In the genomic region with DNA sequence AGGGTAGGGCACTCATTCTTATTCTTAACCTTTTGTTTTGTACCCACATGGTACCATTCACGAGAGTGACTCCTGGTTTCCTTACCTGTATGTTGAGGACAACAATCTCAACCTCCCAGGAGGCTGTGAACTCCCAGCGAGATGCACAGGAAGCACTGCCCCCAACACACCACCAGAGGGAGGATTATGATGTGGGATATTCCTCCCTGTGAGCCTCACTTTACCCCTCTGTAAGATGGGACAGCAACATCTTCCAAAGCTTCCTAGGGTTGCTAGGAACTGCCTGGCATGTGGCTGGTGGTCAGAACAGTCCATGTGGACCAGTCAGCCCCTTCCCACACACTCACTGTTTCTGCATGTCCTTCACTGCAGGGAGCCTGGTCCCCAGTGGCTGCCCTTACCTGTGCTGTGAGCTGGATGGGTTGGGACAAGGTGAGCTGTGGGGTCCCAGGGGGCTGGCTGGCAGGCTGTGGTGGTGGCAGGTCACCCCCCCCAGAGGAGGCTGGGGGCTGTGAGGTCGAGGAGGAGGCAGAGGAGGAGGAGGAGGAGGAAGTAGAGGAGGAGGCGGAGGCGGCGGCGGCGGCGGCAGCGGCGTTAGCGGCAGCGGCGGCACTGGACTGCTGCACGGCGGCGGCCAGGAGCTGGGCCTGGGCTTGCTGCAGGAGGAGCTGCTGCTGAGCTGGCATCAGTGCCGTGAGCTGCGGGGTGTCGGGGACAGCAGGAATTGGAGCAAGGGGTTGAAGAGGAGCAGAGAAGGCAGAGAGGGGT, we compare ENCODE assay signal across 19 cellular contexts. TPM values are rescaled to one million over a fixed set of nuclear protein-coding genes. Genes with fewer than 3 reads are reported as not detected.
DNase-seq lines count a peak whose midpoint lies in the region; ATAC-seq, FAIRE-seq and TF ChIP-seq lines count a peak whose summit lies in the region.
"Had no signal": no experiment of that assay in that cellular context is flagged by ENCODE, and none has a peak within 500 bp of the region (broad histone marks: within the 10 kb centered on the region; RNA-seq: fewer than 3 reads in every experiment).

No MANE protein-coding gene starts in this region.

- no peaks in the 10 kb centered on the region for H4K20me1 ChIP-seq in H1 (replicated peaks in 1 of 2; ENCODE audit: control insufficient read depth in 1 of 2, insufficient read depth in 2 of 2, low read length in 2 of 2)

- no peak overlapping the region for H3K27ac ChIP-seq in H1 (ENCODE audit: low read depth, low read length)
- H3K27ac ChIP-seq: lower lobe of right lung had no signal

- no peak overlapping the region for H2BK20ac ChIP-seq in H1 (ENCODE audit: low read length)

- no peak overlapping the region for H4K91ac ChIP-seq in H1 (replicated peaks; ENCODE audit: insufficient read length, low read length)

- no peak overlapping the region for H2BK12ac ChIP-seq in H1 (ENCODE audit: low read depth, low read length)

- no peaks in the 10 kb centered on the region for H3K9me3 Mint-ChIP-seq in activated naive CD4-positive, alpha-beta T cell treated with anti-CD3 and anti-CD28 coated beads, Interleukin-2, amount 50 U/mL, for 24 hours
- H3K9me3 Mint-ChIP-seq in type B pancreatic cell, result no peaks in the 10 kb centered on the region
- H3K9me3 Mint-ChIP-seq: activated T-cell treated with anti-CD3 and anti-CD28 coated beads, Interleukin-2, amount 50 U/mL, for 72 hours; neural crest cell; stimulated activated naive CD8-positive, alpha-beta T cell treated with anti-CD3 and anti-CD28 coated beads, Interleukin-15, amount 100 ng/mL, for 72 hours had no signal

- no peak overlapping the region for H4K5ac ChIP-seq in H1 (ENCODE audit: insufficient read length, low read depth, low read length)

- no peaks in the 10 kb centered on the region for H3K79me1 ChIP-seq in H1 (ENCODE audit: low read depth, low read length)

- no peak for FAIRE-seq in H1 (lab: Jason Lieb, UNC)
- FAIRE-seq: D721Med had no signal

- no peaks in the 10 kb centered on the region for H3K27me3 ChIP-seq in H1 (replicated peaks in 1 of 4; ENCODE audit: control insufficient read depth in 3 of 4, extremely low read depth in 1 of 4, insufficient read depth in 3 of 4, low read length in 3 of 4)

- no peak overlapping the region for H2AFZ ChIP-seq in H1 (ENCODE audit: low read length)

- POLR2A ChIA-PET in H1 (lab: Charles Lee; ENCODE audit: partially characterized antibody), result interaction anchor here (1.2 kb wide), 1 partner anchor 123 kb away, joined by 3 read pairs; no protein-coding TSS in a partner anchor

- no peak overlapping the region for H3K4ac ChIP-seq in H1 (replicated peaks; ENCODE audit: insufficient read length, low read depth, low read length)

- no peak for TF ChIP-seq POLR2A in H1 (IDR thresholded peaks at IDR 0.05; ENCODE audit: control extremely low read depth in 1 of 2, low read depth in 2 of 2, low read length in 2 of 2)

- no peak overlapping the region for H3K4me3 ChIP-seq in H1 (ENCODE audit: extremely low read depth in 1 of 4, insufficient read depth in 2 of 4, low read depth in 3 of 4, low read length in 4 of 4)
- H3K4me3 ChIP-seq: lower lobe of right lung had no signal

- no peak overlapping the region for H3K9ac ChIP-seq in H1 (replicated peaks in 1 of 4; ENCODE audit: extremely low read depth in 1 of 4, low read depth in 3 of 4, low read length in 3 of 4)

- no peak for TF ChIP-seq RAD21 in H1 (IDR thresholded peaks at IDR 0.05 in 1 of 2, conservative IDR thresholded peaks at IDR 0.05 in 1 of 2; ENCODE audit: low read depth in 2 of 2, low read length in 2 of 2)

- ATAC-seq in GM21515 (IDR thresholded peaks at IDR 0.05; ENCODE audit: unreplicated experiment), result no peak
- ATAC-seq: activated T-cell treated with anti-CD3 and anti-CD28 coated beads, Interleukin-2, amount 50 U/mL, for 72 hours; lower lobe of right lung; stimulated activated naive CD8-positive, alpha-beta T cell treated with anti-CD3 and anti-CD28 coated beads, Interleukin-15, amount 100 ng/mL, for 72 hours had no signal

- no peak overlapping the region for H3K23ac ChIP-seq in H1 (ENCODE audit: insufficient read length)

- no peak overlapping the region for H3K4me3 Mint-ChIP-seq in activated naive CD4-positive, alpha-beta T cell treated with anti-CD3 and anti-CD28 coated beads, Interleukin-2, amount 50 U/mL, for 24 hours
- no peak overlapping the region for H3K4me3 Mint-ChIP-seq in type B pancreatic cell
- H3K4me3 Mint-ChIP-seq: activated T-cell treated with anti-CD3 and anti-CD28 coated beads, Interleukin-2, amount 50 U/mL, for 72 hours; neural crest cell; stimulated activated naive CD8-positive, alpha-beta T cell treated with anti-CD3 and anti-CD28 coated beads, Interleukin-15, amount 100 ng/mL, for 72 hours had no signal

- no peaks in the 10 kb centered on the region for H3K27me3 Mint-ChIP-seq in activated naive CD4-positive, alpha-beta T cell treated with anti-CD3 and anti-CD28 coated beads, Interleukin-2, amount 50 U/mL, for 24 hours
- peaks cover 31% of the 10 kb centered on the region for H3K27me3 Mint-ChIP-seq in type B pancreatic cell
- H3K27me3 Mint-ChIP-seq: stimulated activated naive CD8-positive, alpha-beta T cell treated with anti-CD3 and anti-CD28 coated beads, Interleukin-15, amount 100 ng/mL, for 72 hours had no signal

- H3K4me1 Mint-ChIP-seq in activated naive CD4-positive, alpha-beta T cell treated with anti-CD3 and anti-CD28 coated beads, Interleukin-2, amount 50 U/mL, for 24 hours, result peaks cover 58% of the 10 kb centered on the region
- H3K4me1 Mint-ChIP-seq in type B pancreatic cell (ENCODE audit: unreplicated experiment), result peaks cover 5% of the 10 kb centered on the region

- H3K9me3 ChIP-seq in H1 (ENCODE audit: insufficient read depth in 2 of 2, low read depth in 1 of 2, low read length in 1 of 2), result no peaks in the 10 kb centered on the region
- H3K9me3 ChIP-seq: lower lobe of right lung had no signal

- H2BK5ac ChIP-seq in H1 (ENCODE audit: low read depth, low read length), result no peak overlapping the region

- no peak overlapping the region for H3K14ac ChIP-seq in H1 (ENCODE audit: insufficient read length)

- DNase-seq in activated naive CD4-positive, alpha-beta T cell treated with Interleukin-2 at 50 U/mL for 16 hours, result no peak
- peak; percentile 42 for DNase-seq in NAMALWA (ENCODE audit: low spot score)
- DNase-seq in H1 (ENCODE audit: low read depth in 1 of 2, low spot score in 2 of 2), result no peak
- DNase-seq in type B pancreatic cell (ENCODE audit: extremely low spot score, unreplicated experiment), result no peak
- no peak for DNase-seq in NCI-H2107 treated with DMSO at 0.1 percent for 48 hours (lab: John Stamatoyannopoulos, UW; ENCODE audit: unreplicated experiment)
- no peak for DNase-seq in HuH-7 (ENCODE audit: low spot score)
- DNase-seq: 8988T; activated CD4-positive, alpha-beta T cell treated with anti-CD3 and anti-CD28 coated beads for 48 hours; activated T-cell treated with anti-CD3 and anti-CD28 coated beads, Interleukin-2, amount 50 U/mL, for 72 hours; aorta; Kasumi-1; lower lobe of right lung; NCI-H187 treated with DMSO at 0.1 percent for 48 hours; stimulated activated naive CD8-positive, alpha-beta T cell treated with anti-CD3 and anti-CD28 coated beads, Interleukin-15, amount 100 ng/mL, for 72 hours had no signal

- TF ChIP-seq CTCF in H1 (IDR thresholded peaks at IDR 0.05; ENCODE audit: control extremely low read depth in 1 of 3, insufficient read depth in 1 of 3, low read depth in 1 of 3, low read length in 3 of 3) (peak; percentile 7 to 60 (median 40); a peak in 3 of 4 replicates), type B pancreatic cell (conservative IDR thresholded peaks at IDR 0.05) (peak; percentile 35)

- no peak overlapping the region for H3K4me2 ChIP-seq in H1 (ENCODE audit: insufficient read depth in 1 of 2, low read depth in 2 of 2, low read length in 2 of 2)

- H3K18ac ChIP-seq in H1 (ENCODE audit: extremely low read depth, low read length), result no peak overlapping the region

- WGBS in H1 (ENCODE audit: extremely low coverage in 1 of 2, insufficient coverage in 1 of 2, insufficient read length in 1 of 2, insufficient replicate concordance in 2 of 2, low coverage in 1 of 2, low lambda C conversion rate in 2 of 2, missing lambda C conversion rate in 1 of 2), 2 experiments, result 96% methylated on average over 18 of the region's 20 CpGs; no CpG with 5 or more reads in 1 of the 2 experiments

- peak overlapping the region; percentile 82; the same call in 1 of the 2 replicates for H2AK5ac ChIP-seq in H1 (ENCODE audit: low read depth, low read length)

- peak overlapping the region; percentile 92 for H3K27ac Mint-ChIP-seq in activated naive CD4-positive, alpha-beta T cell treated with anti-CD3 and anti-CD28 coated beads, Interleukin-2, amount 50 U/mL, for 24 hours
- H3K27ac Mint-ChIP-seq in type B pancreatic cell, result no peak overlapping the region
- H3K27ac Mint-ChIP-seq: activated T-cell treated with anti-CD3 and anti-CD28 coated beads, Interleukin-2, amount 50 U/mL, for 72 hours had no signal

- H3K36me3 ChIP-seq in H1 (ENCODE audit: control insufficient read depth in 2 of 4, insufficient read depth in 4 of 4, low read length in 3 of 4), result no peaks in the 10 kb centered on the region
- H3K36me3 ChIP-seq: lower lobe of right lung had no signal

- no peak for TF ChIP-seq EP300 in H1 (IDR thresholded peaks at IDR 0.05; ENCODE audit: borderline replicate concordance in 1 of 2, low read depth in 2 of 2, low read length in 2 of 2)

- peak overlapping the region; percentile 40; the same call in 1 of the 2 replicates for H2BK15ac ChIP-seq in H1 (ENCODE audit: low read length)

- no peak overlapping the region; the same call in 1 of the 2 replicates for H4K8ac ChIP-seq in H1 (ENCODE audit: extremely low read depth, insufficient read depth, low read length)

- H3K56ac ChIP-seq in H1 (replicated peaks; ENCODE audit: insufficient read length, low read depth, low read length), result no peak overlapping the region

- H2BK120ac ChIP-seq in H1 (replicated peaks; ENCODE audit: low read depth, low read length), result no peak overlapping the region

- no peaks in the 10 kb centered on the region for H3K23me2 ChIP-seq in H1 (ENCODE audit: low read depth, low read length)

- H3K4me1 ChIP-seq in H1 (replicated peaks in 1 of 4; ENCODE audit: control insufficient read depth in 3 of 4, insufficient read depth in 4 of 4, low read length in 3 of 4), result peaks cover 8 to 19% (median 13%) of the 10 kb centered on the region in 4 experiments
- H3K4me1 ChIP-seq: lower lobe of right lung had no signal

- CTCF ChIA-PET in H1 (lab: Charles Lee; ENCODE audit: partially characterized antibody), result interaction anchor here (1.0 to 5.0 kb wide), 8 partner anchors 7 to 124 kb away, joined by 3 to 59 read pairs (median 4); a partner anchor contains a TSS

- peaks cover 27% of the 10 kb centered on the region for H3K36me3 Mint-ChIP-seq in activated naive CD4-positive, alpha-beta T cell treated with anti-CD3 and anti-CD28 coated beads, Interleukin-2, amount 50 U/mL, for 24 hours
- H3K36me3 Mint-ChIP-seq in type B pancreatic cell, result no peaks in the 10 kb centered on the region

- H3K79me2 ChIP-seq in H1 (ENCODE audit: control insufficient read depth in 1 of 2, insufficient read depth in 2 of 2, low read length in 2 of 2), result no peaks in the 10 kb centered on the region

RNA-seq across cellular contexts. Expression of a gene that starts 15.8 kb away (rescaled TPM):
- total RNA-seq in H1 (2021; fragmentation: NEBNext Ultra II Directional; extraction: Animal tissue kit (Norgen Biotek cat#: 25700)), result 6.1 and 7.2 TPM in 2 replicates
- polyA plus RNA-seq in H1 (2011; rRNA removed), result 5.0 and 7.3 TPM in 2 replicates
- polyA plus RNA-seq in H1 (2011; cell fraction: cytosol; rRNA removed), result 4.2 TPM
- 22.7 TPM for polyA plus RNA-seq in H1 (2011; cell fraction: nucleus; rRNA removed)
- polyA plus RNA-seq in H1 (2012, experiment 1 of 2), result 6.2 to 8.0 TPM (median 7.3 TPM) in 4 replicates
- polyA plus RNA-seq in H1 (2012, experiment 2 of 2), result 2.7 TPM
- 14.6 TPM for polyA plus RNA-seq in H1 (2013, experiment 1 of 2)
- 10.8 TPM for polyA plus RNA-seq in H1 (2013, experiment 2 of 2)
- polyA minus RNA-seq in H1 (2011; rRNA and poly(A)+ RNA removed), result 1.3 and 2.0 TPM in 2 replicates
- 1.3 TPM for polyA minus RNA-seq in H1 (2011; cell fraction: cytosol; rRNA and poly(A)+ RNA removed)
- 5.9 TPM for polyA minus RNA-seq in H1 (2011; cell fraction: nucleus; rRNA and poly(A)+ RNA removed)
- 0.57 and 1.7 TPM in 2 replicates for total RNA-seq in type B pancreatic cell (ENCODE audit: low replicate concordance)

RNA-seq across cellular contexts. Expression of a gene that starts 40.5 kb away (rescaled TPM):
- total RNA-seq in H1 (2021; fragmentation: NEBNext Ultra II Directional; extraction: Animal tissue kit (Norgen Biotek cat#: 25700)), result 27.0 and 28.6 TPM in 2 replicates
- polyA plus RNA-seq in H1 (2011; rRNA removed), result 38.8 and 53.8 TPM in 2 replicates
- 27.7 TPM for polyA plus RNA-seq in H1 (2011; cell fraction: cytosol; rRNA removed)
- 31.4 TPM for polyA plus RNA-seq in H1 (2011; cell fraction: nucleus; rRNA removed)
- 12.2 to 27.2 TPM (median 24.2 TPM) in 4 replicates for polyA plus RNA-seq in H1 (2012, experiment 1 of 2)
- polyA plus RNA-seq in H1 (2012, experiment 2 of 2), result 22.8 TPM
- polyA plus RNA-seq in H1 (2013, experiment 1 of 2), result 13.2 TPM
- polyA plus RNA-seq in H1 (2013, experiment 2 of 2), result 11.9 TPM
- 41.6 and 41.8 TPM in 2 replicates for polyA minus RNA-seq in H1 (2011; rRNA and poly(A)+ RNA removed)
- 35.7 TPM for polyA minus RNA-seq in H1 (2011; cell fraction: cytosol; rRNA and poly(A)+ RNA removed)
- polyA minus RNA-seq in H1 (2011; cell fraction: nucleus; rRNA and poly(A)+ RNA removed), result 29.8 TPM
- total RNA-seq in type B pancreatic cell (ENCODE audit: low replicate concordance), result 20.1 and 20.5 TPM in 2 replicates

RNA-seq across cellular contexts. Expression of a gene that starts 46.5 kb away (rescaled TPM):
- total RNA-seq in H1 (2021; fragmentation: NEBNext Ultra II Directional; extraction: Animal tissue kit (Norgen Biotek cat#: 25700)), result 42.9 and 45.1 TPM in 2 replicates
- polyA plus RNA-seq in H1 (2011; rRNA removed), result 17.8 and 25.3 TPM in 2 replicates
- 14.1 TPM for polyA plus RNA-seq in H1 (2011; cell fraction: cytosol; rRNA removed)
- 57.6 TPM for polyA plus RNA-seq in H1 (2011; cell fraction: nucleus; rRNA removed)
- polyA plus RNA-seq in H1 (2012, experiment 1 of 2), result 29.3 to 50.3 TPM (median 45.8 TPM) in 4 replicates
- polyA plus RNA-seq in H1 (2012, experiment 2 of 2), result 31.9 TPM
- 28.4 TPM for polyA plus RNA-seq in H1 (2013, experiment 1 of 2)
- 28.1 TPM for polyA plus RNA-seq in H1 (2013, experiment 2 of 2)
- 23.8 and 25.7 TPM in 2 replicates for polyA minus RNA-seq in H1 (2011; rRNA and poly(A)+ RNA removed)
- polyA minus RNA-seq in H1 (2011; cell fraction: cytosol; rRNA and poly(A)+ RNA removed), result 22.3 TPM
- 21.2 TPM for polyA minus RNA-seq in H1 (2011; cell fraction: nucleus; rRNA and poly(A)+ RNA removed)
- 1.8 and 5.8 TPM in 2 replicates for total RNA-seq in type B pancreatic cell (ENCODE audit: low replicate concordance)
- total RNA-seq: dermis microvascular lymphatic vessel endothelial cell had no signal
